Comparison of ENCODE assay signal across 2 cellular contexts in genomic region chr9:93235278-93235960, GRCh38.
A peak's percentile ranks its signal among the peaks of the same experiment; 100 is the strongest.
TF ChIP-seq lines count a peak whose summit lies in the region.

No MANE protein-coding gene starts in this region.

TF ChIP-seq in IMR-90, 13 proteins besides CTCF, POLR2A, EP300 and RAD21:
- no peak for TF ChIP-seq CEBPB (IDR thresholded peaks at IDR 0.05; ENCODE audit: low read depth, low read length)
- no peak for TF ChIP-seq MXI1 (IDR thresholded peaks at IDR 0.05; ENCODE audit: borderline replicate concordance, low read depth, low read length)
- no peak for TF ChIP-seq BHLHE40 (IDR thresholded peaks at IDR 0.05; ENCODE audit: low read depth, low read length)
- no peak for TF ChIP-seq RFX5 (IDR thresholded peaks at IDR 0.05; ENCODE audit: low read depth, low read length)
- no peak for TF ChIP-seq FOS (IDR thresholded peaks at IDR 0.05; ENCODE audit: low read depth, low read length)
- no peak for TF ChIP-seq SMC3 (IDR thresholded peaks at IDR 0.05; ENCODE audit: low read depth, low read length)
- TF ChIP-seq RCOR1 (IDR thresholded peaks at IDR 0.05; ENCODE audit: insufficient replicate concordance, low read length) = no peak
- no peak for TF ChIP-seq MAZ (IDR thresholded peaks at IDR 0.05; ENCODE audit: borderline replicate concordance, low read depth, low read length)
- no peak for TF ChIP-seq USF2 (IDR thresholded peaks at IDR 0.05; ENCODE audit: low read depth, low read length)
- TF ChIP-seq NFE2L2 (IDR thresholded peaks at IDR 0.05; ENCODE audit: low read depth, low read length) = no peak

TF ChIP-seq in K562, 482 proteins besides CTCF, POLR2A, EP300 and RAD21:
- peak; percentile 65; the same call in 1 of the 2 replicates for TF ChIP-seq CBFA2T3 (IDR thresholded peaks at IDR 0.05)
- no peak for TF ChIP-seq ZMIZ1 (IDR thresholded peaks at IDR 0.05; ENCODE audit: low read depth in 2 of 2, low read length in 2 of 2)
- TF ChIP-seq CBFA2T2 (conservative IDR thresholded peaks at IDR 0.05) = peak; percentile 40; the same call in 1 of the 2 replicates
- TF ChIP-seq RNF219 (CRISPR knock-in tag; IDR thresholded peaks at IDR 0.05) = no peak
- peak in 1 of 2 experiments; percentile 39; a peak in 1 of 4 replicates for TF ChIP-seq KDM1A (IDR thresholded peaks at IDR 0.05)
